In the genomic region with DNA sequence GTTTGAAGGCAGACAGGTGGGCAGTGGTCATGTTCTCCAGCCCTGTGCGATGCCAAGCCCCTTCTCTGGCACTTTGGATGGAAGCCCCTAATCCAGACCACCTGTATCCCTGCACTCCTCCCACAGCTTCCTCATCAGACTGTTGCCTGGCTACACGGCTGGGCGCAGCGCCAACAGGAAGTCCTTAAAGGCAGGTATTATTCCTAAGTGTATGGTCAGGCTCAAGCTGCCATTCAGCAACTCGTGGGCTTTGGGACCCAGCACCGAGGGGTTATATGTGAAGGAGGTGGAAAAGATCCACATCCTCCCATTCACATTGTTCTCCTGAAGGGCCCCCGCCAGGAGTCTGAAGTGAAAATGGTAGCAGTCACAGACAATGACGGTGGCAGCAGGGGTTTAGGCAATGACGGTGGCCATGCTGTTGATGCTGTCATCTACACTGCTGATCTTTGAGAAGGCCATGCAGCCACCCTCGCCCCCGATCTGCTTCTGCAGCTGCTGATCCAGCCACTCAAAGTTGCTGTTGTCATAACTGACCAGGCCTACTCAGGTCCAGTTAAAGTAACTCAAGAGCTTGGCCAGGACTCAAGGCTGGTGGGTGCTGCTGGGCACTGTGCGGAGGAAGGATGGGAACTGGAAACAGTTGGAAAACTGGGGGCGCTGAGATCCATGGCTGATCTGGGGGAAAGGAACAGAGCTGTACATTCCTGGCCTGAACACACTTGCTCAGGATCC, we compare ENCODE assay signal across 9 cellular contexts. TPM values are rescaled to one million over a fixed set of nuclear protein-coding genes. Genes with fewer than 3 reads are reported as not detected.
A peak's percentile ranks its signal among the peaks of the same experiment; 100 is the strongest.
DNase-seq lines count a peak whose midpoint lies in the region; ATAC-seq and TF ChIP-seq lines count a peak whose summit lies in the region.
"Had no signal": no experiment of that assay in that cellular context is flagged by ENCODE, and none has a peak within 500 bp of the region (broad histone marks: within the 10 kb centered on the region; RNA-seq: fewer than 3 reads in every experiment).

No MANE protein-coding gene starts in this region.

- H3K36me3 ChIP-seq in hepatocyte (replicated peaks; ENCODE audit: insufficient read depth, low read depth) (no peaks in the 10 kb centered on the region), testis (ENCODE audit: low read depth, missing control alignments) (no peaks in the 10 kb centered on the region), esophagus squamous epithelium (no peaks in the 10 kb centered on the region)

- H3K9me3 ChIP-seq in hepatocyte (ENCODE audit: low read depth) (no peaks in the 10 kb centered on the region), testis (no peaks in the 10 kb centered on the region), esophagus squamous epithelium (no peaks in the 10 kb centered on the region)

- TF ChIP-seq RAD21 in Ishikawa (IDR thresholded peaks at IDR 0.05; ENCODE audit: low read depth) = no peak

- TF ChIP-seq CTCF in RWPE1 (conservative IDR thresholded peaks at IDR 0.05; ENCODE audit: low read depth) (no peak), hepatocyte (IDR thresholded peaks at IDR 0.05; ENCODE audit: poor library complexity) (no peak), testis (IDR thresholded peaks at IDR 0.05) (no peak), esophagus squamous epithelium (IDR thresholded peaks at IDR 0.05) (no peak)

- H4K20me1 ChIP-seq in hepatocyte (ENCODE audit: insufficient read depth, poor library complexity, severe bottlenecking) = no peaks in the 10 kb centered on the region

- ATAC-seq in HG03571 (IDR thresholded peaks at IDR 0.05; ENCODE audit: unreplicated experiment) = no peak
- ATAC-seq in GM18517 (IDR thresholded peaks at IDR 0.05; ENCODE audit: unreplicated experiment) = no peak

- no peaks in the 10 kb centered on the region for H3K9me2 ChIP-seq in hepatocyte (replicated peaks; ENCODE audit: insufficient read depth)

- TF ChIP-seq POLR2A in testis (IDR thresholded peaks at IDR 0.05) (no peak), esophagus squamous epithelium (IDR thresholded peaks at IDR 0.05) (no peak)

- H3K79me2 ChIP-seq in hepatocyte = no peaks in the 10 kb centered on the region

- peak overlapping the region; percentile 13 for H2AFZ ChIP-seq in hepatocyte

- no peaks in the 10 kb centered on the region for H3K27me3 ChIP-seq in hepatocyte
- H3K27me3 ChIP-seq in testis = no peaks in the 10 kb centered on the region
- H3K27me3 ChIP-seq in esophagus squamous epithelium = no peaks in the 10 kb centered on the region

- WGBS in hepatocyte (ENCODE audit: low lambda C conversion rate, missing lambda C conversion rate) = 75% methylated on average over 12 of the region's 13 CpGs
- 66 to 68% methylated on average over 10 to 13 of the region's 13 CpGs for WGBS in testis, 2 donors
- WGBS in esophagus squamous epithelium, 2 donors = 71 to 81% methylated on average over 2 to 6 of the region's 13 CpGs

- POLR2A ChIA-PET in RWPE1 (lab: Yijun Ruan, JAX; ENCODE audit: low non-redundant PET) = no interaction called here

- no peak for TF ChIP-seq EP300 in Ishikawa (IDR thresholded peaks at IDR 0.05; ENCODE audit: borderline replicate concordance)

- H3K4me3 ChIP-seq in hepatocyte (no peak overlapping the region), testis (no peak overlapping the region), esophagus squamous epithelium (no peak overlapping the region)

- H3K4me2 ChIP-seq in hepatocyte = no peak overlapping the region

- no peak for DNase-seq in RWPE1 (ENCODE audit: low spot score)
- DNase-seq in hepatocyte (ENCODE audit: low spot score) = no peak
- no peak for DNase-seq in testis
- DNase-seq in activated effector memory CD4-positive, alpha-beta T cell treated with anti-CD3 and anti-CD28 coated beads, Interleukin-2, amount 50 U/mL, for 16 hours = no peak
- DNase-seq in esophagus squamous epithelium (lab: John Stamatoyannopoulos, UW) = no peak

- H3K27ac ChIP-seq in RWPE1 (peak overlapping the region; percentile 90), hepatocyte (peak overlapping the region; percentile 81), testis (peak overlapping the region; percentile 27 to 61), esophagus squamous epithelium (no peak overlapping the region)

- CTCF ChIA-PET in RWPE1 (lab: Yijun Ruan, JAX) = no interaction called here

- intact Hi-C loops in testis (cut with DNase I; ENCODE audit: low total_unique reads) (no loop called here), esophagus squamous epithelium (cut with DNase I) (no loop called here)

- H3K4me1 ChIP-seq in hepatocyte (ENCODE audit: insufficient read depth) (peaks cover 21% of the 10 kb centered on the region), testis (peaks cover 30% of the 10 kb centered on the region), esophagus squamous epithelium (peaks cover 0 to 22% (median 3%) of the 10 kb centered on the region in 3 donors)

TF ChIP-seq in Ishikawa, 13 proteins besides CTCF, POLR2A, EP300 and RAD21:
- TF ChIP-seq TAF1 (IDR thresholded peaks at IDR 0.05; ENCODE audit: low read depth) = no peak
- peak; percentile 27; the same call in 1 of the 2 replicates for TF ChIP-seq NFIC (IDR thresholded peaks at IDR 0.05)

RNA-seq across cellular contexts. Expression of a gene that starts 27.7 kb away (rescaled TPM):
- total RNA-seq in hepatocyte = not detected in 2 replicates
- not detected in 2 replicates for polyA plus RNA-seq in hepatocyte
- under 1 TPM in 1 of 2 donors, not detected in 1; 0.31 TPM for total RNA-seq in testis
- not detected for polyA plus RNA-seq in testis (ENCODE audit: insufficient read depth, low read depth, low replicate concordance)
- total RNA-seq in esophagus squamous epithelium = not detected
- total RNA-seq: activated CD8-positive, alpha-beta memory T cell treated with anti-CD3 and anti-CD28 coated beads for 36 hours had no signal

RNA-seq across cellular contexts. Expression of a gene that starts 34.8 kb away (rescaled TPM):
- total RNA-seq in hepatocyte = not detected in 2 replicates
- not detected in 2 replicates for polyA plus RNA-seq in hepatocyte
- under 1 TPM; 0.12 to 0.71 TPM for total RNA-seq in testis
- 0.15 TPM for polyA plus RNA-seq in testis (ENCODE audit: insufficient read depth, low read depth, low replicate concordance)
- total RNA-seq in esophagus squamous epithelium = not detected
- total RNA-seq: activated CD8-positive, alpha-beta memory T cell treated with anti-CD3 and anti-CD28 coated beads for 36 hours had no signal

Comparison
In these comparisons a context has a peak if more than half of its experiments do, and no peak if none do; other contexts are left out.
1. H3K27ac ChIP-seq: peak in RWPE1 (single experiment), hepatocyte (single experiment) and testis (2 of 2); none in esophagus squamous epithelium (0 of 4).